8 cellular contexts compared by ENCODE assay signal in the genomic region with DNA sequence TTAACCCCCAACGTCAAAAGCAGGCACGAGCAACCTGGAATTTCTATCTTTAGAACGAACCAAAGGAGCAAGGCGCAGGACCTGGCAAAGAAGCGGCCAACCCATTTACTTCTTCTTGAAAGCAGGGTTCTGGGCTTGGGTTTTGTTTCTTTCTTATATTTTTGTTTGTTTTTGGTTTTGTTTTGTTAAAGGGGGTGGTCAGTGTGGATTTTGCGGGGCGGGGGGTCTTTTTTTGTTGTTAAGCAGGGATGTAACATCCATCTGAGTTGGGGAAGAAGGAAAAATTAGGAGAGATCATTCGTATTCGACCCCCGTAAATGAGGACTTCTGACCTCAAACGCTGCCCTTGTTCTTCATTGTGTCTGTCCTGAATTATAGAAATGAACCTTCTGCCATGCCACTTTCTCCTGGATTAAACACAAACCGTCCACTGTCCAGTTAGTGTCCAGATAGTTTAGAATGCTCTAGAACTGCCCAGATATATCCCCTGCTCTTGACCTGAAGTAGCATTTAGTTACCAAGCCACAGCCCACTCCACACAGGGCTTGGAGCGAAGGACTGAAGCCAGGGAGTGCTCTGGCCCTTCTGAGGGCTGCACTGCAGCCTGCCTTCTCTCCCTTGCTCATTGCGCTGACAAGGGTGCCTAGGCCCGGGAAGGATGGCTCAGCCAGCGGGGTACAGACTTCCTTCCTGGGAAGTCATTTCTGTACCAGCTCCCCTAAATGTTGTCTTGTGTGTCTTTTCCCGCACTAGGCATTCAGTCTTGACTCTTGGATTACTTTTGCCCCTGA. TPM values are rescaled to one million over a fixed set of nuclear protein-coding genes. Genes with fewer than 3 reads are reported as not detected.
A peak's percentile ranks its signal among the peaks of the same experiment; 100 is the strongest.
DNase-seq lines count a peak whose midpoint lies in the region; ATAC-seq and TF ChIP-seq lines count a peak whose summit lies in the region.

No MANE protein-coding gene starts in this region.

- H3K4me2 ChIP-seq in KMS-11, result peak overlapping the region; percentile 83

- H3K9me3 ChIP-seq in muscle layer of duodenum (ENCODE audit: control insufficient read depth in 1 of 2, low read length in 2 of 2), result no peaks in the 10 kb centered on the region

- H3K4me3 Mint-ChIP-seq in dendritic cell treated with granulocyte-macrophage colony-stimulating factor and Interleukin-4, amounts not matched to agents 40 ng/mL and 50 ng/mL, for 4 days, result peak overlapping the region; percentile 92

- TF ChIP-seq CTCF in KMS-11 (conservative IDR thresholded peaks at IDR 0.05; ENCODE audit: low read depth, low read length), result no peak

- H3K9ac ChIP-seq in KMS-11, result peak overlapping the region; percentile 93; the same call in 1 of the 2 replicates

- H3K27ac ChIP-seq in ACC112 (ENCODE audit: low read depth, low read length) (no peak overlapping the region), KMS-11 (no peak overlapping the region), muscle layer of duodenum (ENCODE audit: low read length) (no peak overlapping the region)

- peaks cover 37% of the 10 kb centered on the region for H3K4me1 Mint-ChIP-seq in dendritic cell treated with granulocyte-macrophage colony-stimulating factor and Interleukin-4, amounts not matched to agents 40 ng/mL and 50 ng/mL, for 4 days (ENCODE audit: low read depth)

- peak overlapping the region; percentile 100 for H3K4me3 ChIP-seq in ACC112 (ENCODE audit: low read depth, low read length)
- H3K4me3 ChIP-seq in KMS-11 (IDR thresholded peaks at IDR 0.05; ENCODE audit: insufficient read depth, low read depth, low read length), result no peak overlapping the region
- H3K4me3 ChIP-seq in muscle layer of duodenum (ENCODE audit: low read depth in 1 of 2, low read length in 2 of 2), result peak overlapping the region; percentile 78 to 97

- ATAC-seq in GM19397 (IDR thresholded peaks at IDR 0.05; ENCODE audit: unreplicated experiment) (no peak), GM21576 (IDR thresholded peaks at IDR 0.05; ENCODE audit: unreplicated experiment) (no peak)

- peak overlapping the region; percentile 74 for H2AFZ ChIP-seq in ACC112 (ENCODE audit: low read length, unreplicated experiment)
- H2AFZ ChIP-seq in KMS-11 (ENCODE audit: low read depth), result peak overlapping the region; percentile 84

- H3K36me3 Mint-ChIP-seq in dendritic cell treated with granulocyte-macrophage colony-stimulating factor and Interleukin-4, amounts not matched to agents 40 ng/mL and 50 ng/mL, for 4 days (ENCODE audit: low read depth), result peaks cover 20% of the 10 kb centered on the region

- H4K20me1 ChIP-seq in KMS-11 (ENCODE audit: insufficient read depth), result peaks cover 10% of the 10 kb centered on the region

- no peaks in the 10 kb centered on the region for H3K9me3 Mint-ChIP-seq in dendritic cell treated with granulocyte-macrophage colony-stimulating factor and Interleukin-4, amounts not matched to agents 40 ng/mL and 50 ng/mL, for 4 days

- H3K79me2 ChIP-seq in ACC112 (ENCODE audit: control insufficient read depth, insufficient read depth, low read length, unreplicated experiment), result peaks cover 40% of the 10 kb centered on the region
- peaks cover 33% of the 10 kb centered on the region for H3K79me2 ChIP-seq in KMS-11 (ENCODE audit: insufficient read depth, low read depth)

- H3K27me3 Mint-ChIP-seq in dendritic cell treated with granulocyte-macrophage colony-stimulating factor and Interleukin-4, amounts not matched to agents 40 ng/mL and 50 ng/mL, for 4 days, result peaks cover 14% of the 10 kb centered on the region

- H3K27ac Mint-ChIP-seq in dendritic cell treated with granulocyte-macrophage colony-stimulating factor and Interleukin-4, amounts not matched to agents 40 ng/mL and 50 ng/mL, for 4 days, result peak overlapping the region; percentile 86

- H3K36me3 ChIP-seq in ACC112 (ENCODE audit: insufficient read depth, low read length) (no peaks in the 10 kb centered on the region), KMS-11 (ENCODE audit: insufficient read depth) (no peaks in the 10 kb centered on the region), muscle layer of duodenum (ENCODE audit: control insufficient read depth in 1 of 2, insufficient read depth in 2 of 2, low read length in 2 of 2) (no peaks in the 10 kb centered on the region)

- no peaks in the 10 kb centered on the region; the same call in 1 of the 2 replicates for H3K27me3 ChIP-seq in ACC112 (ENCODE audit: insufficient read depth, low read length)
- H3K27me3 ChIP-seq in KMS-11 (ENCODE audit: insufficient read depth, low read depth), result no peaks in the 10 kb centered on the region
- no peaks in the 10 kb centered on the region for H3K27me3 ChIP-seq in muscle layer of duodenum (ENCODE audit: low read depth, low read length)

- DNase-seq in SK-N-DZ (ENCODE audit: low spot score), result no peak
- DNase-seq in NCI-H2107 (lab: John Stamatoyannopoulos, UW), result no peak

- intact Hi-C loops in dendritic cell treated with granulocyte-macrophage colony-stimulating factor and Interleukin-4, amounts not matched to agents 40 ng/mL and 50 ng/mL, for 4 days (cut with micrococcal nuclease), result loop anchor here (2.0 to 5.0 kb wide), 2 partner anchors 274 to 289 kb away; no protein-coding TSS in a partner anchor

- peaks cover 21% of the 10 kb centered on the region for H3K4me1 ChIP-seq in ACC112 (ENCODE audit: control insufficient read depth, insufficient read depth, low read length, unreplicated experiment)
- peaks cover 27% of the 10 kb centered on the region for H3K4me1 ChIP-seq in KMS-11 (ENCODE audit: low read depth, poor library complexity, severe bottlenecking)
- H3K4me1 ChIP-seq in muscle layer of duodenum (ENCODE audit: control insufficient read depth in 1 of 2, insufficient read depth in 2 of 2, low read length in 2 of 2), result peaks cover 7 to 22% of the 10 kb centered on the region in 2 donors

RNA-seq across cellular contexts. Expression of a gene that starts 0.9 kb away (rescaled TPM):
- 157 and 161 TPM in 2 replicates for polyA plus RNA-seq in SK-N-DZ (2014; cell fraction: cytosol; rRNA removed)
- 51.3 and 67.0 TPM in 2 replicates for polyA plus RNA-seq in SK-N-DZ (2014; cell fraction: nucleus; rRNA removed)
